8 cellular contexts compared by ENCODE assay signal in the genomic region with DNA sequence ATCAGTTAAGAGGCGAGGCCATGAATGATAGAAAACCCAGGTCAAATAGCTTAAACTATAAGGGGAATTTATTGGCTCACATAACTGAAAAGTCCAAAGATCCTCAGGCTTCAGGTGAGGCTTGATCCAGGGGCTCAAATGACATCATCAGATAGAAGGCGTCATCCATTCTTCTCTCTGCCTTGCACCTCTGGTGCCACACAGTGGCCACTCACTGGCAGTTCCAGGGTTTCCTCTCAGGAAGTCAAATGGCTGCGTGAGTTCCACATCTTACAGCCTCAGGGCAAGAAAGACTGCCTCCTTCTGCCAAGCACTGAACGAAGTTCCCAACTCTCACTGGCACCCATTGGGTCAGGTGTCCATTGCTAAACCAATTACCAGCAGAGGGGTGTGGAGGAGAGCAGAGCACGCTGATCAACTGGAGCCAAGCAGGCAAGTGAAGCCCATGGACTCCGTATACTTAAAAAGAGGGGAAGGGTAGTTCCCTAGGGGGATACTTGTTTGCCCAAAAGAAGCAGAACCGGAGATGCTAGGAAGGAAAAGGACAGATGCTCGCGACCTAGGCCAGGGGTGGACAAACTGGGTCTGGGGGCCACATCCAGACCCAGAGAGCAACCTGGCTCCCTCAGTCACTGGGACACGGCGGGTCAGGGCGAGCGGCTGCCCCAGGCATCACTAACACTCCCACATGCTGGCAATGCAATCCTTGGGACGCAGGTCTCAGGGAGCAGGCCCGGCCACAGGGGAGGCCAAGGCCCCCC.
A peak's percentile ranks its signal among the peaks of the same experiment; 100 is the strongest.
DNase-seq lines count a peak whose midpoint lies in the region; ATAC-seq and TF ChIP-seq lines count a peak whose summit lies in the region.

No MANE protein-coding gene starts in this region.

- DNase-seq in heart left ventricle: no peak
- DNase-seq in Right ventricle myocardium inferior (ENCODE audit: missing footprints): no peak
- peak; percentile 57 for DNase-seq in RPMI7951 (ENCODE audit: low read depth)
- DNase-seq in fibroblast of the conjunctiva (ENCODE audit: low read depth): peak; percentile 28
- DNase-seq in type B pancreatic cell (ENCODE audit: extremely low spot score, unreplicated experiment): peak; percentile 56
- DNase-seq in activated T-cell treated with anti-CD3 and anti-CD28 coated beads, Interleukin-2, amount 50 U/mL, for 72 hours: no peak
- no peak for DNase-seq in T-cell
- no peak for DNase-seq in stimulated activated naive CD8-positive, alpha-beta T cell treated with anti-CD3 and anti-CD28 coated beads, Interleukin-15, amount 100 ng/mL, for 72 hours

- intact Hi-C loops in heart left ventricle (cut with DNase I) (loop anchor here in 1 of 10 donors (10.0 kb wide), 1 partner anchor 513 kb away; no protein-coding TSS in a partner anchor), Right ventricle myocardium inferior (cut with DNase I) (no loop called here)

- H3K4me1 Mint-ChIP-seq in type B pancreatic cell (ENCODE audit: unreplicated experiment): no peaks in the 10 kb centered on the region
- no peaks in the 10 kb centered on the region for H3K4me1 Mint-ChIP-seq in activated T-cell treated with anti-CD3 and anti-CD28 coated beads, Interleukin-2, amount 50 U/mL, for 72 hours (ENCODE audit: low read depth)
- H3K4me1 Mint-ChIP-seq in T-cell: no peaks in the 10 kb centered on the region
- H3K4me1 Mint-ChIP-seq in stimulated activated naive CD8-positive, alpha-beta T cell treated with anti-CD3 and anti-CD28 coated beads, Interleukin-15, amount 100 ng/mL, for 72 hours: no peaks in the 10 kb centered on the region

- H3K4me1 ChIP-seq in heart left ventricle: no peaks in the 10 kb centered on the region

- no peak overlapping the region for H3K4me3 ChIP-seq in heart left ventricle

- CTCF ChIA-PET in T-cell (lab: Charles Lee): interaction anchor here in 1 of 2 donors (0.6 kb wide), 1 partner anchor 1200 kb away, joined by 3 read pairs; no protein-coding TSS in a partner anchor

- no peak for TF ChIP-seq POLR2A in heart left ventricle (IDR thresholded peaks at IDR 0.05)

- H3K27me3 Mint-ChIP-seq in type B pancreatic cell: peaks cover 3% of the 10 kb centered on the region
- H3K27me3 Mint-ChIP-seq in activated T-cell treated with anti-CD3 and anti-CD28 coated beads, Interleukin-2, amount 50 U/mL, for 72 hours (ENCODE audit: low read depth): peaks cover 10% of the 10 kb centered on the region
- H3K27me3 Mint-ChIP-seq in T-cell: peaks cover 10 to 11% of the 10 kb centered on the region in 2 donors
- no peaks in the 10 kb centered on the region for H3K27me3 Mint-ChIP-seq in stimulated activated naive CD8-positive, alpha-beta T cell treated with anti-CD3 and anti-CD28 coated beads, Interleukin-15, amount 100 ng/mL, for 72 hours

- POLR2A ChIA-PET in T-cell (lab: Charles Lee): no interaction called here

- H3K9me3 Mint-ChIP-seq in type B pancreatic cell: no peaks in the 10 kb centered on the region
- H3K9me3 Mint-ChIP-seq in activated T-cell treated with anti-CD3 and anti-CD28 coated beads, Interleukin-2, amount 50 U/mL, for 72 hours: no peaks in the 10 kb centered on the region
- no peaks in the 10 kb centered on the region for H3K9me3 Mint-ChIP-seq in T-cell
- H3K9me3 Mint-ChIP-seq in stimulated activated naive CD8-positive, alpha-beta T cell treated with anti-CD3 and anti-CD28 coated beads, Interleukin-15, amount 100 ng/mL, for 72 hours: no peaks in the 10 kb centered on the region

- H3K4me3 Mint-ChIP-seq in type B pancreatic cell (no peak overlapping the region), T-cell (no peak overlapping the region)
- no peak overlapping the region for H3K4me3 Mint-ChIP-seq in activated T-cell treated with anti-CD3 and anti-CD28 coated beads, Interleukin-2, amount 50 U/mL, for 72 hours
- H3K4me3 Mint-ChIP-seq in stimulated activated naive CD8-positive, alpha-beta T cell treated with anti-CD3 and anti-CD28 coated beads, Interleukin-15, amount 100 ng/mL, for 72 hours: no peak overlapping the region

- peak in 8 of 12 donors; percentile 10 to 34 (median 23) for TF ChIP-seq CTCF in heart left ventricle (IDR thresholded peaks at IDR 0.05)
- peak; percentile 63 for TF ChIP-seq CTCF in type B pancreatic cell (conservative IDR thresholded peaks at IDR 0.05)

- H3K36me3 ChIP-seq in heart left ventricle: no peaks in the 10 kb centered on the region

- H3K36me3 Mint-ChIP-seq in type B pancreatic cell (no peaks in the 10 kb centered on the region), T-cell (no peaks in the 10 kb centered on the region)
- H3K36me3 Mint-ChIP-seq in activated T-cell treated with anti-CD3 and anti-CD28 coated beads, Interleukin-2, amount 50 U/mL, for 72 hours (ENCODE audit: insufficient read depth in 2 of 2): no peaks in the 10 kb centered on the region

- H3K27ac ChIP-seq in heart left ventricle: no peak overlapping the region

- no peaks in the 10 kb centered on the region for H3K9me3 ChIP-seq in heart left ventricle

- ATAC-seq in heart left ventricle: no peak
- ATAC-seq in Right ventricle myocardium inferior: no peak
- ATAC-seq in activated T-cell treated with anti-CD3 and anti-CD28 coated beads, Interleukin-2, amount 50 U/mL, for 72 hours (replicated peaks in 1 of 2): no peak
- no peak for ATAC-seq in T-cell (replicated peaks in 1 of 4)
- no peak for ATAC-seq in stimulated activated naive CD8-positive, alpha-beta T cell treated with anti-CD3 and anti-CD28 coated beads, Interleukin-15, amount 100 ng/mL, for 72 hours

- 66 to 77% (median 70%) methylated on average over 15 of the region's 15 CpGs for WGBS in heart left ventricle, 4 donors

- H3K27ac Mint-ChIP-seq in type B pancreatic cell (no peak overlapping the region), T-cell (no peak overlapping the region)
- H3K27ac Mint-ChIP-seq in activated T-cell treated with anti-CD3 and anti-CD28 coated beads, Interleukin-2, amount 50 U/mL, for 72 hours: no peak overlapping the region
- H3K27ac Mint-ChIP-seq in stimulated activated naive CD8-positive, alpha-beta T cell treated with anti-CD3 and anti-CD28 coated beads, Interleukin-15, amount 100 ng/mL, for 72 hours: no peak overlapping the region

- H3K27me3 ChIP-seq in heart left ventricle: peaks cover 0 to 41% (median 2%) of the 10 kb centered on the region in 9 donors

Comparison
In these comparisons a context has a peak if more than half of its experiments do, and no peak if none do; other contexts are left out.
1. DNase-seq: peak in RPMI7951 (single experiment), fibroblast of the conjunctiva (single experiment) and type B pancreatic cell (single experiment); none in heart left ventricle (0 of 5), Right ventricle myocardium inferior (single experiment), activated T-cell treated with anti-CD3 and anti-CD28 coated beads, Interleukin-2, amount 50 U/mL, for 72 hours (0 of 2), T-cell (0 of 34) and stimulated activated naive CD8-positive, alpha-beta T cell treated with anti-CD3 and anti-CD28 coated beads, Interleukin-15, amount 100 ng/mL, for 72 hours (0 of 2).